Comparison of ENCODE assay signal across 12 cellular contexts in genomic region chr6:41730531-41731436, GRCh38. TPM values are rescaled to one million over a fixed set of nuclear protein-coding genes. Genes with fewer than 3 reads are reported as not detected.
A peak's percentile ranks its signal among the peaks of the same experiment; 100 is the strongest.
DNase-seq lines count a peak whose midpoint lies in the region; ATAC-seq and TF ChIP-seq lines count a peak whose summit lies in the region.
"Had no signal": no experiment of that assay in that cellular context is flagged by ENCODE, and none has a peak within 500 bp of the region (broad histone marks: within the 10 kb centered on the region; RNA-seq: fewer than 3 reads in every experiment).

No MANE protein-coding gene starts in this region.

- H3K27me3 ChIP-seq in OCI-LY1 (ENCODE audit: insufficient read depth, low read length) (no peaks in the 10 kb centered on the region), endodermal cell (ENCODE audit: control insufficient read depth, insufficient read depth, low read length, poor library complexity, severe bottlenecking) (peaks cover 17% of the 10 kb centered on the region)

- peaks cover 28 to 39% of the 10 kb centered on the region in 2 donors for H3K36me3 Mint-ChIP-seq in stimulated activated naive B cell treated with anti-CD40 and anti-IgM and Interleukin-4, amounts not matched to agents 10 μg/mL and 1 μg/mL and 100 μg/mL, for 72 hours
- no peaks in the 10 kb centered on the region for H3K36me3 Mint-ChIP-seq in endodermal cell (ENCODE audit: low read depth)

- H3F3A ChIP-seq in OCI-LY1 (ENCODE audit: insufficient read depth, low read length) = no peaks in the 10 kb centered on the region

- peaks cover 52 to 71% of the 10 kb centered on the region in 2 donors for H3K4me1 Mint-ChIP-seq in stimulated activated naive B cell treated with anti-CD40 and anti-IgM and Interleukin-4, amounts not matched to agents 10 μg/mL and 1 μg/mL and 100 μg/mL, for 72 hours
- H3K4me1 Mint-ChIP-seq in endodermal cell = peaks cover 12% of the 10 kb centered on the region

- no peak overlapping the region; the same call in 1 of the 2 replicates for H3K9ac ChIP-seq in OCI-LY1 (ENCODE audit: low read length)
- no peak overlapping the region for H3K9ac ChIP-seq in endodermal cell (ENCODE audit: extremely low read depth, low read length, poor library complexity, severe bottlenecking)

- peak overlapping the region; percentile 87 for H3K27ac Mint-ChIP-seq in stimulated activated naive B cell treated with anti-CD40 and anti-IgM and Interleukin-4, amounts not matched to agents 10 μg/mL and 1 μg/mL and 100 μg/mL, for 72 hours
- no peak overlapping the region for H3K27ac Mint-ChIP-seq in endodermal cell

- ATAC-seq in stimulated activated naive B cell treated with anti-CD40 and anti-IgM and Interleukin-4, amounts not matched to agents 10 μg/mL and 1 μg/mL and 100 μg/mL, for 72 hours (replicated peaks) = no peak
- no peak for ATAC-seq in HG02852 (IDR thresholded peaks at IDR 0.05; ENCODE audit: unreplicated experiment)

- no peaks in the 10 kb centered on the region for H3K27me3 Mint-ChIP-seq in stimulated activated naive B cell treated with anti-CD40 and anti-IgM and Interleukin-4, amounts not matched to agents 10 μg/mL and 1 μg/mL and 100 μg/mL, for 72 hours
- peaks cover 19% of the 10 kb centered on the region for H3K27me3 Mint-ChIP-seq in endodermal cell (ENCODE audit: insufficient read depth)

- no peaks in the 10 kb centered on the region for H3K79me2 ChIP-seq in OCI-LY1 (ENCODE audit: insufficient read depth, low read length)

- DNase-seq in NCI-H2029 (lab: John Stamatoyannopoulos, UW) (peak; percentile 30), NCI-H2029 treated with DMSO at 0.1 percent for 48 hours (lab: John Stamatoyannopoulos, UW) (no peak), epithelial cell of prostate (ENCODE audit: low read depth, low spot score) (no peak), endodermal cell (no peak), NCI-H187 (lab: John Stamatoyannopoulos, UW) (no peak)
- no peak for DNase-seq in stimulated activated naive B cell treated with anti-CD40 and anti-IgM and Interleukin-4, amounts not matched to agents 10 μg/mL and 1 μg/mL and 100 μg/mL, for 72 hours
- DNase-seq: 8988T, activated gamma-delta T cell, GOT3 had no signal

- H3K9me3 ChIP-seq in OCI-LY1 (ENCODE audit: low read length) (no peaks in the 10 kb centered on the region), endodermal cell (ENCODE audit: control insufficient read depth, low read length) (no peaks in the 10 kb centered on the region)

- H2AFZ ChIP-seq in OCI-LY1 (ENCODE audit: low read length) = no peak overlapping the region

- H3K9me2 ChIP-seq in OCI-LY1 (ENCODE audit: low read depth, low read length) = no peaks in the 10 kb centered on the region

- peaks cover 62% of the 10 kb centered on the region for H3K4me1 ChIP-seq in OCI-LY1 (ENCODE audit: insufficient read depth, low read length, severe bottlenecking)
- H3K4me1 ChIP-seq in endodermal cell (ENCODE audit: control insufficient read depth, insufficient read depth, low read length) = peaks cover 3% of the 10 kb centered on the region

- TF ChIP-seq CTCF in OCI-LY1 (IDR thresholded peaks at IDR 0.05; ENCODE audit: low read length) (no peak), endodermal cell (conservative IDR thresholded peaks at IDR 0.05) (no peak)

- H3K4me3 Mint-ChIP-seq in stimulated activated naive B cell treated with anti-CD40 and anti-IgM and Interleukin-4, amounts not matched to agents 10 μg/mL and 1 μg/mL and 100 μg/mL, for 72 hours = peak overlapping the region; percentile 86 to 91
- no peak overlapping the region for H3K4me3 Mint-ChIP-seq in endodermal cell

- WGBS in endodermal cell (ENCODE audit: insufficient coverage in 1 of 2, insufficient read length in 1 of 2), 2 experiments = 93 to 97% methylated on average over 3 to 9 of the region's 9 CpGs

- H4K20me1 ChIP-seq in OCI-LY1 (ENCODE audit: insufficient read depth, low read length) = no peaks in the 10 kb centered on the region

- H3K9me3 Mint-ChIP-seq in stimulated activated naive B cell treated with anti-CD40 and anti-IgM and Interleukin-4, amounts not matched to agents 10 μg/mL and 1 μg/mL and 100 μg/mL, for 72 hours = no peaks in the 10 kb centered on the region
- no peaks in the 10 kb centered on the region for H3K9me3 Mint-ChIP-seq in endodermal cell

- H3K36me3 ChIP-seq in OCI-LY1 (ENCODE audit: insufficient read depth, low read length) (no peaks in the 10 kb centered on the region), endodermal cell (ENCODE audit: control insufficient read depth, insufficient read depth, low read length) (no peaks in the 10 kb centered on the region)

- peak overlapping the region; percentile 10 for H3K27ac ChIP-seq in OCI-LY1 (ENCODE audit: low read depth, low read length, poor library complexity, severe bottlenecking)
- H3K27ac ChIP-seq in epithelial cell of prostate = peak overlapping the region; percentile 79
- H3K27ac ChIP-seq in endodermal cell (ENCODE audit: low read depth, low read length) = no peak overlapping the region

- H3K4me2 ChIP-seq in OCI-LY1 (ENCODE audit: low read length) = peak overlapping the region; percentile 78

- peak overlapping the region; percentile 3 for H3K4me3 ChIP-seq in OCI-LY1 (ENCODE audit: low read depth, low read length, poor library complexity, severe bottlenecking)
- H3K4me3 ChIP-seq in endodermal cell (ENCODE audit: low read length) = no peak overlapping the region

RNA-seq across cellular contexts. Expression of gene TFEB, which starts 4.6 kb away (rescaled TPM):
- total RNA-seq in endodermal cell = under 1 TPM in 1 of 2 donors, not detected in 1; 0.24 TPM
- 1.2 TPM for polyA plus RNA-seq in endodermal cell (2013, experiment 1 of 2)
- 0.99 TPM for polyA plus RNA-seq in endodermal cell (2013, experiment 2 of 2)

RNA-seq across cellular contexts. Expression of gene PGC, which starts 16.4 kb away (rescaled TPM):
- not detected for total RNA-seq in endodermal cell
- not detected for polyA plus RNA-seq in endodermal cell (2013, experiment 1 of 2)
- not detected for polyA plus RNA-seq in endodermal cell (2013, experiment 2 of 2)
- total RNA-seq: epithelial cell of proximal tubule had no signal

RNA-seq across cellular contexts. Expression of gene FRS3, which starts 48.9 kb away (rescaled TPM):
- total RNA-seq in endodermal cell = 10 to 100 TPM in 1 of 2 donors, 1 to 10 TPM in 1; 7.5 to 12.0 TPM
- 8.3 TPM for polyA plus RNA-seq in endodermal cell (2013, experiment 1 of 2)
- 9.7 TPM for polyA plus RNA-seq in endodermal cell (2013, experiment 2 of 2)

RNA-seq across cellular contexts. Expression of gene PRICKLE4, which starts 49.8 kb away (rescaled TPM):
- total RNA-seq in endodermal cell = 1 to 10 TPM; 2.6 to 3.6 TPM
- 0.71 TPM for polyA plus RNA-seq in endodermal cell (2013, experiment 1 of 2)
- polyA plus RNA-seq in endodermal cell (2013, experiment 2 of 2) = not detected

RNA-seq across cellular contexts. Expression of gene TOMM6, which starts 56.7 kb away (rescaled TPM):
- total RNA-seq in endodermal cell = 100 to 1,000 TPM; 207 to 212 TPM
- 298 TPM for polyA plus RNA-seq in endodermal cell (2013, experiment 1 of 2)
- polyA plus RNA-seq in endodermal cell (2013, experiment 2 of 2) = 256 TPM
